26 cellular contexts compared by ENCODE assay signal in genomic region chr10:17736223-17736622, GRCh38. TPM values are rescaled to one million over a fixed set of nuclear protein-coding genes. Genes with fewer than 3 reads are reported as not detected.
A peak's percentile ranks its signal among the peaks of the same experiment; 100 is the strongest.
DNase-seq lines count a peak whose midpoint lies in the region; ATAC-seq and TF ChIP-seq lines count a peak whose summit lies in the region.
"Had no signal": no experiment of that assay in that cellular context is flagged by ENCODE, and none has a peak within 500 bp of the region (broad histone marks: within the 10 kb centered on the region; RNA-seq: fewer than 3 reads in every experiment).

No MANE protein-coding gene starts in this region.

- H3K36me3 ChIP-seq in BE2C (no peaks in the 10 kb centered on the region), GM23338 (ENCODE audit: insufficient read depth) (no peaks in the 10 kb centered on the region), Panc1 (ENCODE audit: control insufficient read depth, insufficient read depth, low read length) (no peaks in the 10 kb centered on the region), transverse colon (no peaks in the 10 kb centered on the region)
- H3K36me3 ChIP-seq: adrenal gland; BLaER1 treated with 17β-estradiol and CSF1 and Interleukin-3, amounts not matched to agents 10 nM and 100 nM; upper lobe of left lung had no signal

- H3F3A ChIP-seq in GM23338 (replicated peaks; ENCODE audit: low read depth) = no peaks in the 10 kb centered on the region

- H3K9me3 Mint-ChIP-seq in GM23338 = no peaks in the 10 kb centered on the region
- H3K9me3 Mint-ChIP-seq: activated naive CD4-positive, alpha-beta T cell treated with anti-CD3 and anti-CD28 coated beads for 36 hours; activated T-cell treated with anti-CD3 and anti-CD28 coated beads, Interleukin-2, amount 50 U/mL, for 72 hours; nephron progenitor cell had no signal

- H3K4me3 ChIP-seq in BE2C (ENCODE audit: low read depth, low read length) (no peak overlapping the region), GM23338 (no peak overlapping the region), Panc1 (ENCODE audit: low read depth in 2 of 2, low read length in 2 of 2) (no peak overlapping the region), transverse colon (no peak overlapping the region)
- H3K4me3 ChIP-seq: adrenal gland; BLaER1 treated with 17β-estradiol and CSF1 and Interleukin-3, amounts not matched to agents 10 nM and 100 nM; upper lobe of left lung had no signal

- H3K79me2 ChIP-seq in GM23338 (replicated peaks; ENCODE audit: insufficient read depth) = no peaks in the 10 kb centered on the region

- no peak overlapping the region for H2AFZ ChIP-seq in GM23338

- H3K4me1 Mint-ChIP-seq in GM23338 = no peaks in the 10 kb centered on the region
- H3K4me1 Mint-ChIP-seq: nephron progenitor cell had no signal

- no peaks in the 10 kb centered on the region for H3K9me3 ChIP-seq in BE2C
- H3K9me3 ChIP-seq in Panc1 (ENCODE audit: control insufficient read depth, insufficient read depth, low read depth, low read length) = no peaks in the 10 kb centered on the region
- no peaks in the 10 kb centered on the region for H3K9me3 ChIP-seq in transverse colon
- H3K9me3 ChIP-seq: adrenal gland; BLaER1 treated with 17β-estradiol and CSF1 and Interleukin-3, amounts not matched to agents 10 nM and 100 nM; upper lobe of left lung had no signal

- no peaks in the 10 kb centered on the region for H4K20me1 ChIP-seq in GM23338 (replicated peaks; ENCODE audit: insufficient read depth)
- H4K20me1 ChIP-seq: BLaER1 treated with 17β-estradiol and CSF1 and Interleukin-3, amounts not matched to agents 10 nM and 100 nM had no signal

- H3K27me3 Mint-ChIP-seq in GM23338 (ENCODE audit: insufficient read depth, low read depth, poor library complexity) = peaks cover 4% of the 10 kb centered on the region

- H3K4me1 ChIP-seq in BE2C (no peaks in the 10 kb centered on the region; the same call in 1 of the 2 replicates), GM23338 (ENCODE audit: insufficient read depth) (no peaks in the 10 kb centered on the region), Panc1 (ENCODE audit: control insufficient read depth, insufficient read depth, low read length) (no peaks in the 10 kb centered on the region), foreskin keratinocyte (no peaks in the 10 kb centered on the region), transverse colon (peaks cover 0 to 7% (median 5%) of the 10 kb centered on the region in 4 donors)
- H3K4me1 ChIP-seq: adrenal gland had no signal

- TF ChIP-seq CTCF in BE2C (IDR thresholded peaks at IDR 0.05; ENCODE audit: low read depth, low read length) (peak; percentile 26), GM23338 (conservative IDR thresholded peaks at IDR 0.05; ENCODE audit: low read depth in 2 of 2) (peak; percentile 33 to 41), Panc1 (IDR thresholded peaks at IDR 0.05) (peak; percentile 26; the same call in 1 of the 2 replicates), foreskin keratinocyte (conservative IDR thresholded peaks at IDR 0.05) (peak; percentile 24), transverse colon (IDR thresholded peaks at IDR 0.05) (no peak)

- H3K4me3 Mint-ChIP-seq in GM23338 = no peak overlapping the region
- H3K4me3 Mint-ChIP-seq: activated naive CD4-positive, alpha-beta T cell treated with anti-CD3 and anti-CD28 coated beads for 36 hours; activated T-cell treated with anti-CD3 and anti-CD28 coated beads, Interleukin-2, amount 50 U/mL, for 72 hours; nephron progenitor cell had no signal

- H3K27ac ChIP-seq in GM23338 (ENCODE audit: low read depth) (no peak overlapping the region), Panc1 (ENCODE audit: low read length) (no peak overlapping the region), foreskin keratinocyte (no peak overlapping the region), transverse colon (no peak overlapping the region)
- H3K27ac ChIP-seq: BLaER1 treated with 17β-estradiol and CSF1 and Interleukin-3, amounts not matched to agents 10 nM and 100 nM; upper lobe of left lung had no signal

- H3K9me2 ChIP-seq in GM23338 (ENCODE audit: insufficient read depth) = no peaks in the 10 kb centered on the region

- H3K4me2 ChIP-seq in GM23338 = no peak overlapping the region

- TF ChIP-seq POLR2A in transverse colon (IDR thresholded peaks at IDR 0.05) = no peak

- 86 to 96% methylated on average over 1 to 2 of the region's 2 CpGs for WGBS in transverse colon (ENCODE audit: low coverage in 1 of 2), 2 donors

- ATAC-seq in GM23338 = no peak
- no peak for ATAC-seq in Panc1
- no peak for ATAC-seq in foreskin keratinocyte
- no peak for ATAC-seq in HG03135 (IDR thresholded peaks at IDR 0.05; ENCODE audit: unreplicated experiment)
- ATAC-seq in stimulated activated naive CD8-positive, alpha-beta T cell treated with anti-CD3 and anti-CD28 coated beads, Interleukin-15, Interleukin-2, amounts not matched to agents 100 U/mL and 50 U/mL, for 24 hours = no peak
- ATAC-seq: activated T-cell treated with anti-CD3 and anti-CD28 coated beads, Interleukin-2, amount 50 U/mL, for 72 hours had no signal

- BruUV-seq in Panc1 (replicated peaks; lab: Mats Ljungman, UMichigan) = no TSS peak

- TF ChIP-seq EP300 in transverse colon (IDR thresholded peaks at IDR 0.05; ENCODE audit: low read depth) = no peak

- POLR2A ChIA-PET in Panc1 (lab: Charles Lee) = no interaction called here

- intact Hi-C loops in Panc1 (cut with micrococcal nuclease; ENCODE audit: unreplicated experiment) (loop anchor here (2.0 to 10.0 kb wide), 2 partner anchors 135 to 479 kb away; no protein-coding TSS in a partner anchor), transverse colon (cut with DNase I; ENCODE audit: low total_unique reads) (no loop called here)

- H3K27me3 ChIP-seq in BE2C (no peaks in the 10 kb centered on the region), GM23338 (ENCODE audit: insufficient read depth) (no peaks in the 10 kb centered on the region), Panc1 (ENCODE audit: control insufficient read depth, insufficient read depth, low read length) (no peaks in the 10 kb centered on the region), foreskin keratinocyte (no peaks in the 10 kb centered on the region), transverse colon (no peaks in the 10 kb centered on the region)
- H3K27me3 ChIP-seq: adrenal gland; BLaER1 treated with 17β-estradiol and CSF1 and Interleukin-3, amounts not matched to agents 10 nM and 100 nM; upper lobe of left lung had no signal

- in situ Hi-C loops in Panc1 (cut with HindIII; ENCODE audit: low pct_unique_long_range_greater_than_20kb, low sequenced_read_pairs) = no loop called here
- in situ Hi-C loops in transverse colon (cut with MboI; ENCODE audit: low pct_ligation_motif_present in 1 of 4, low pct_unique_long_range_greater_than_20kb in 1 of 4, low sequenced_read_pairs in 3 of 4) = loop anchor here in 2 of 4 donors (5.0 to 25.0 kb wide), 2 partner anchors 129 to 501 kb away; no protein-coding TSS in a partner anchor

- no peaks in the 10 kb centered on the region for H3K36me3 Mint-ChIP-seq in GM23338 (ENCODE audit: low read depth)

- DNase-seq in BE2C (no peak), GM23338 (ENCODE audit: low spot score) (no peak), Panc1 (ENCODE audit: low read depth, low spot score) (no peak), foreskin keratinocyte (no peak), transverse colon (no peak)
- no peak for DNase-seq in activated effector memory CD4-positive, alpha-beta T cell treated with Interleukin-2 at 50 U/mL for 16 hours
- DNase-seq in stimulated activated naive CD8-positive, alpha-beta T cell treated with anti-CD3 and anti-CD28 coated beads, Interleukin-15, Interleukin-2, amounts not matched to agents 100 U/mL and 50 U/mL, for 24 hours = no peak
- DNase-seq: activated CD4-positive, alpha-beta T cell treated with anti-CD3 and anti-CD28 coated beads for 4 hours; activated naive CD4-positive, alpha-beta T cell treated with anti-CD3 and anti-CD28 coated beads for 36 hours; activated T-cell treated with anti-CD3 and anti-CD28 coated beads, Interleukin-2, amount 50 U/mL, for 72 hours; adrenal gland; effector CD8-positive, alpha-beta T cell; foreskin fibroblast; KBM-7; NCI-H146; NCI-H82; nephron progenitor cell; OCI-M1; right cardiac atrium; SHP77; stimulated activated CD4-positive, alpha-beta T cell treated with anti-CD3 and anti-CD28 coated beads, Interleukin-2, amount 100 ng/mL, for 48 hours; T-helper 9 cell; upper lobe of left lung had no signal

- CTCF ChIA-PET in Panc1 (lab: Charles Lee) = no interaction called here

- no peak overlapping the region for H3K27ac Mint-ChIP-seq in GM23338
- H3K27ac Mint-ChIP-seq: activated naive CD4-positive, alpha-beta T cell treated with anti-CD3 and anti-CD28 coated beads for 36 hours; activated T-cell treated with anti-CD3 and anti-CD28 coated beads, Interleukin-2, amount 50 U/mL, for 72 hours; nephron progenitor cell had no signal

TF ChIP-seq in GM23338, 12 proteins besides CTCF, POLR2A, EP300 and RAD21 (continues in another document):
- TF ChIP-seq CREB1 (CRISPR knock-in tag; IDR thresholded peaks at IDR 0.05; ENCODE audit: low read depth) (no peak), EZH2 (IDR thresholded peaks at IDR 0.05; ENCODE audit: low read depth, unreplicated experiment) (no peak), POLR2AphosphoS5 (IDR thresholded peaks at IDR 0.05; ENCODE audit: low read depth) (no peak), ZNF331 (CRISPR knock-in tag; IDR thresholded peaks at IDR 0.05; ENCODE audit: low read depth) (no peak), ETS1 (IDR thresholded peaks at IDR 0.05) (no peak), NANOG (IDR thresholded peaks at IDR 0.05; ENCODE audit: borderline replicate concordance) (no peak), ZNF114 (CRISPR knock-in tag; IDR thresholded peaks at IDR 0.05) (no peak), JUNB (IDR thresholded peaks at IDR 0.05; ENCODE audit: unreplicated experiment) (no peak), STAT1 (IDR thresholded peaks at IDR 0.05; ENCODE audit: unreplicated experiment) (no peak), EZH2phosphoT487 (IDR thresholded peaks at IDR 0.05; ENCODE audit: unreplicated experiment) (no peak)

RNA-seq across cellular contexts. Expression of gene TMEM236, which starts 15.8 kb away (rescaled TPM):
- 0.23 TPM for polyA plus RNA-seq in BE2C (2012; ENCODE audit: insufficient read depth, insufficient read length, low read depth)
- total RNA-seq in GM23338 (2014; rRNA removed; shearing (Covaris generic)) = 0.03 and 0.04 TPM in 2 replicates
- polyA plus RNA-seq in GM23338 (2016; fragmentation: Nextera tagmentation; extraction: Ambion mirVana) (0.03 and 0.05 TPM in 2 replicates), foreskin keratinocyte (0.26 TPM in 1 of 2 replicates, not detected in the other)
- total RNA-seq in Panc1 (2021; ENCODE audit: unreplicated experiment) (0.05 TPM), foreskin keratinocyte (0.63 TPM in 1 of 2 replicates, not detected in the other), transverse colon (10 to 100 TPM; 16.9 to 79.6 (median 42.9) TPM)
- polyA plus RNA-seq in Panc1 (2012; ENCODE audit: insufficient read length) = not detected
- total RNA-seq: activated naive CD4-positive, alpha-beta T cell treated with anti-CD3 and anti-CD28 coated beads for 36 hours; HT-29 had no signal

Comparison
In these comparisons a context has a peak if more than half of its experiments do, and no peak if none do; other contexts are left out.
1. CTCF ChIP-seq: peak in BE2C (single experiment), GM23338 (2 of 2), Panc1 (single experiment) and foreskin keratinocyte (single experiment); none in transverse colon (0 of 5).
2. RNA of gene TMEM236, which starts 15.8 kb away (total RNA-seq): 16.9 to 79.6 TPM in transverse colon; 0.63 TPM in foreskin keratinocyte, 0.05 TPM in Panc1 (single experiment) and 0.03 to 0.04 TPM in GM23338; every median in the first group is over 10 times any median in the second.